In the genomic region with DNA sequence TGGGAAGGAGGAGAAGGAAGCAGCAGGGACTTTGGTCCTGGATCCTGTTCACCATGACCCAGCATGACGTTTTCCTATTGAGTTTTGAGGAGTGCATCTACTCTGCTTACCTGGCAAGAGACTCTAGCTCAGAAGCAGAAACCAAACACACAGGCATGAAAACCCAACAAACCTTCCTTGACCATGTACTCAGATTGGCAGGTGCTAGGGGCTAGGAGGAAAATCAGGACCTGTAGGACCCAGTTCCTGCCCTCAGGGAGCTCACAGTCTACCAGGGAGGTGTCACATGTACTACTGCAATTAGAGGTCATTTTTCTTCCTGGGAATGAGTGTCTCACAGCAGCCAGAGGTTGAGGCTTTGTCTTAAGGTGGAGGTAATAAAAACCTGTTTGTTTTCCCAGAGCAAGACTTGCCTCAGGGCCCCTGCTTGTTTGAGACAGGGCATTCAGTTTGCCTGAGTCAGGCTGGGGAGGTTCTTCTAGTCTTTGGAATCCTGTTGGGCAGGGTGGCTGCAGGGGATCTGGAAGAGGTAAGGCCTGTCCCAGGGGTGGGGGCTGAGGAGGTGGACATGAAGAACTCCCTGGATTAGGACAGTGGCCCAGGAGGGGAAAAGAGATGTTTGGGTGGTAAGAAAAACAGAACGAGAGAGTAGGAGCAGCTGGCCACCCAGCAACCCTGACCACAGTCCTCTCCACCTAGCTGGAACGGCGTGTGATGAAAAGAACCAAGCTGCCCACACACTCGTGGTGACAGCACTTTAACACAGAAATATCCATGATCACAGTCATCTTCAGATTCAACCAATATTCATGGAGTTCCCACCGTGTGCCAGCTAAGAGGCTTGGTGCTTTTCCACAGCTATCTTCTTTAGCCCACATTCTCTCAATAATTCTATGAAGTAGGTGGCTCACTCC, we compare ENCODE assay signal across 16 cellular contexts. TPM values are rescaled to one million over a fixed set of nuclear protein-coding genes. Genes with fewer than 3 reads are reported as not detected.
DNase-seq lines count a peak whose midpoint lies in the region; TF ChIP-seq lines count a peak whose summit lies in the region.
"Had no signal": no experiment of that assay in that cellular context is flagged by ENCODE, and none has a peak within 500 bp of the region (broad histone marks: within the 10 kb centered on the region; RNA-seq: fewer than 3 reads in every experiment).

No MANE protein-coding gene starts in this region.

- no peak overlapping the region for H3K18ac ChIP-seq in mesendoderm (ENCODE audit: low read length)

- peaks cover 36% of the 10 kb centered on the region for H3K4me1 Mint-ChIP-seq in type B pancreatic cell (ENCODE audit: unreplicated experiment)

- peak overlapping the region; percentile 71 for H3K4me3 Mint-ChIP-seq in type B pancreatic cell
- H3K4me3 Mint-ChIP-seq: activated CD8-positive, alpha-beta T cell treated with anti-CD3 and anti-CD28 coated beads for 36 hours; CD4-positive, CD25-positive, alpha-beta regulatory T cell; natural killer cell treated with Interleukin-12 subunit alpha and Interleukin-12 subunit beta and Interleukin-15 and Interleukin-18, amount 100 ng/mL, for 72 hours had no signal

- H3K36me3 ChIP-seq in breast epithelium (no peaks in the 10 kb centered on the region), mesendoderm (ENCODE audit: control insufficient read depth, insufficient read depth, low read length) (no peaks in the 10 kb centered on the region), sigmoid colon (no peaks in the 10 kb centered on the region)
- H3K36me3 ChIP-seq: stomach had no signal

- no peaks in the 10 kb centered on the region for H3K27me3 Mint-ChIP-seq in type B pancreatic cell
- H3K27me3 Mint-ChIP-seq: activated CD8-positive, alpha-beta T cell treated with anti-CD3 and anti-CD28 coated beads for 36 hours; CD4-positive, CD25-positive, alpha-beta regulatory T cell had no signal

- peak; percentile 53 for DNase-seq in LHCN-M2 (ENCODE audit: low read depth)
- DNase-seq in breast epithelium (ENCODE audit: low spot score in 2 of 2), result peak; percentile 92 to 95
- DNase-seq in mesendoderm, result peak; percentile 93
- no peak for DNase-seq in type B pancreatic cell (ENCODE audit: extremely low spot score, unreplicated experiment)
- DNase-seq in sigmoid colon, result no peak
- DNase-seq in NCI-H2171 treated with DMSO at 0.1 percent for 48 hours (lab: John Stamatoyannopoulos, UW), result no peak
- no peak for DNase-seq in DMS114 treated with DMSO at 0.1 percent for 48 hours (lab: John Stamatoyannopoulos, UW; ENCODE audit: unreplicated experiment)
- DNase-seq: activated CD8-positive, alpha-beta T cell treated with anti-CD3 and anti-CD28 coated beads for 36 hours; activated effector memory CD4-positive, alpha-beta T cell treated with anti-CD3 and anti-CD28 coated beads, Interleukin-2, amount 50 U/mL, for 16 hours; CD4-positive, CD25-positive, alpha-beta regulatory T cell; effector CD4-positive, alpha-beta T cell; NCI-H524; RPMI8226; stomach; T-helper 9 cell had no signal

- no peak overlapping the region for H4K8ac ChIP-seq in mesendoderm (ENCODE audit: low read depth, low read length)

- no peak overlapping the region for H2BK120ac ChIP-seq in mesendoderm (ENCODE audit: low read depth, low read length)

- H3K4ac ChIP-seq in mesendoderm (ENCODE audit: low read depth, low read length), result no peak overlapping the region

- H3K36me3 Mint-ChIP-seq in type B pancreatic cell, result no peaks in the 10 kb centered on the region
- H3K36me3 Mint-ChIP-seq: CD4-positive, CD25-positive, alpha-beta regulatory T cell; natural killer cell treated with Interleukin-12 subunit alpha and Interleukin-12 subunit beta and Interleukin-15 and Interleukin-18, amount 100 ng/mL, for 72 hours had no signal

- WGBS in mesendoderm (ENCODE audit: extremely low coverage, insufficient coverage, low lambda C conversion rate), result no CpG with 5 or more reads among the region's 6 CpGs
- 77 to 83% methylated on average over 6 of the region's 6 CpGs for WGBS in sigmoid colon, 2 donors

- no peaks in the 10 kb centered on the region for H3K79me1 ChIP-seq in mesendoderm (ENCODE audit: low read length)

- no peak overlapping the region for H3K4me2 ChIP-seq in mesendoderm (ENCODE audit: low read length)

- H3K9ac ChIP-seq in mesendoderm (ENCODE audit: low read length), result no peak overlapping the region

- H3K27ac ChIP-seq in breast epithelium (peak overlapping the region; percentile 89 to 91), mesendoderm (ENCODE audit: low read depth, low read length) (no peak overlapping the region), sigmoid colon (no peak overlapping the region)
- H3K27ac ChIP-seq: stomach had no signal

- no peak overlapping the region for H2BK15ac ChIP-seq in mesendoderm (replicated peaks; ENCODE audit: low read depth)

- H3K4me1 ChIP-seq in breast epithelium, result peaks cover 6 to 14% of the 10 kb centered on the region in 2 donors
- H3K4me1 ChIP-seq in mesendoderm (ENCODE audit: control insufficient read depth, low read depth, low read length), result peaks cover 9% of the 10 kb centered on the region
- peaks cover 0 to 6% (median 2%) of the 10 kb centered on the region in 4 donors for H3K4me1 ChIP-seq in sigmoid colon

- peak overlapping the region; percentile 97 for H3K27ac Mint-ChIP-seq in type B pancreatic cell
- H3K27ac Mint-ChIP-seq: activated CD8-positive, alpha-beta T cell treated with anti-CD3 and anti-CD28 coated beads for 36 hours; CD4-positive, CD25-positive, alpha-beta regulatory T cell had no signal

- no peaks in the 10 kb centered on the region for H3K9me3 ChIP-seq in breast epithelium
- H3K9me3 ChIP-seq in sigmoid colon, result no peaks in the 10 kb centered on the region
- H3K9me3 ChIP-seq: stomach had no signal

- no peak overlapping the region for H3K56ac ChIP-seq in mesendoderm (ENCODE audit: low read length)

- no peak overlapping the region for H2AK5ac ChIP-seq in mesendoderm (ENCODE audit: low read length)

- H3K4me3 ChIP-seq in breast epithelium (no peak overlapping the region), mesendoderm (ENCODE audit: low read length) (no peak overlapping the region), sigmoid colon (no peak overlapping the region)
- H3K4me3 ChIP-seq: stomach had no signal

- no peak for TF ChIP-seq CTCF in breast epithelium (IDR thresholded peaks at IDR 0.05)
- no peak for TF ChIP-seq CTCF in type B pancreatic cell (conservative IDR thresholded peaks at IDR 0.05)
- no peak for TF ChIP-seq CTCF in sigmoid colon (IDR thresholded peaks at IDR 0.05)

- TF ChIP-seq POLR2A in breast epithelium (IDR thresholded peaks at IDR 0.05) (no peak), sigmoid colon (IDR thresholded peaks at IDR 0.05) (no peak)

- no peak overlapping the region for H3K23ac ChIP-seq in mesendoderm (ENCODE audit: low read length)

- H4K5ac ChIP-seq in mesendoderm (ENCODE audit: low read length), result no peak overlapping the region

- no peaks in the 10 kb centered on the region for H3K79me2 ChIP-seq in mesendoderm (ENCODE audit: control insufficient read depth, insufficient read depth, low read length)

- TF ChIP-seq EP300 in sigmoid colon (IDR thresholded peaks at IDR 0.05), result no peak

- H3K27me3 ChIP-seq in breast epithelium (no peaks in the 10 kb centered on the region), mesendoderm (ENCODE audit: insufficient read depth, low read length, poor library complexity) (no peaks in the 10 kb centered on the region), sigmoid colon (no peaks in the 10 kb centered on the region)
- H3K27me3 ChIP-seq: stomach had no signal

- intact Hi-C loops in breast epithelium (cut with DNase I; ENCODE audit: low total_unique reads), result no loop called here
- intact Hi-C loops in sigmoid colon (cut with DNase I), result no loop called here

- H2BK5ac ChIP-seq in mesendoderm (ENCODE audit: low read length), result no peak overlapping the region

- H3K9me3 Mint-ChIP-seq in type B pancreatic cell, result peaks cover 12% of the 10 kb centered on the region
- H3K9me3 Mint-ChIP-seq: activated CD8-positive, alpha-beta T cell treated with anti-CD3 and anti-CD28 coated beads for 36 hours; CD4-positive, CD25-positive, alpha-beta regulatory T cell; natural killer cell treated with Interleukin-12 subunit alpha and Interleukin-12 subunit beta and Interleukin-15 and Interleukin-18, amount 100 ng/mL, for 72 hours had no signal

RNA-seq across cellular contexts. Expression of gene IER5, which starts 30.8 kb away (rescaled TPM):
- 99.0 and 107 TPM in 2 replicates for total RNA-seq in LHCN-M2 (2014; rRNA removed)
- polyA plus RNA-seq in LHCN-M2 (2012), result 41.8 TPM
- 10 to 100 TPM in 2 of 3 donors, 1 to 10 TPM in 1; 6.9 to 19.7 (median 18.1) TPM for total RNA-seq in breast epithelium
- 3.5 TPM for polyA plus RNA-seq in mesendoderm (2013, experiment 1 of 2)
- 3.2 TPM for polyA plus RNA-seq in mesendoderm (2013, experiment 2 of 2)
- 16.6 and 27.7 TPM in 2 replicates for total RNA-seq in type B pancreatic cell (ENCODE audit: low replicate concordance)
- 10 to 100 TPM in 1 of 4 donors, 1 to 10 TPM in 3; 7.7 to 11.5 (median 8.5) TPM for total RNA-seq in sigmoid colon
- 10 to 100 TPM in 2 of 3 donors, 1 to 10 TPM in 1; 9.6 to 11.7 (median 10.9) TPM for polyA plus RNA-seq in sigmoid colon

Comparison
In these comparisons a context has a peak if more than half of its experiments do, and no peak if none do; other contexts are left out.
1. DNase-seq: peak in LHCN-M2 (single experiment), breast epithelium (2 of 2) and mesendoderm (single experiment); none in type B pancreatic cell (single experiment), sigmoid colon (single experiment), NCI-H2171 treated with DMSO at 0.1 percent for 48 hours (single experiment) and DMS114 treated with DMSO at 0.1 percent for 48 hours (single experiment).
2. H3K27ac ChIP-seq: peak in breast epithelium (2 of 2); none in mesendoderm (single experiment) and sigmoid colon (0 of 4).